Comparison of ENCODE assay signal across 7 cellular contexts in genomic region chr10:97863808-97864207, GRCh38. TPM values are rescaled to one million over a fixed set of nuclear protein-coding genes. Genes with fewer than 3 reads are reported as not detected.
"Had no signal": no experiment of that assay in that cellular context is flagged by ENCODE, and none has a peak within 500 bp of the region (broad histone marks: within the 10 kb centered on the region; RNA-seq: fewer than 3 reads in every experiment).

No MANE protein-coding gene starts in this region.

- H3K27ac ChIP-seq: GM23248 had no signal

- H2AFZ ChIP-seq: GM23248 had no signal

- H3K9me3 ChIP-seq: HAP-1 had no signal

- H3K4me1 ChIP-seq: HAP-1 had no signal

- H3K36me3 ChIP-seq: HAP-1 had no signal

- H3K9ac ChIP-seq: GM23248 had no signal

- DNase-seq: GM23248, GOT3, H7, HFFc6, IMR-90 had no signal

- H3K4me3 ChIP-seq: GM23248, HAP-1, K562 had no signal

RNA-seq across cellular contexts. Expression of gene GOLGA7B, which starts 14.2 kb away (rescaled TPM):
- polyA plus RNA-seq: GM23248, IMR-90 had no signal
